Comparison of ENCODE assay signal across 31 cellular contexts in the genomic region with DNA sequence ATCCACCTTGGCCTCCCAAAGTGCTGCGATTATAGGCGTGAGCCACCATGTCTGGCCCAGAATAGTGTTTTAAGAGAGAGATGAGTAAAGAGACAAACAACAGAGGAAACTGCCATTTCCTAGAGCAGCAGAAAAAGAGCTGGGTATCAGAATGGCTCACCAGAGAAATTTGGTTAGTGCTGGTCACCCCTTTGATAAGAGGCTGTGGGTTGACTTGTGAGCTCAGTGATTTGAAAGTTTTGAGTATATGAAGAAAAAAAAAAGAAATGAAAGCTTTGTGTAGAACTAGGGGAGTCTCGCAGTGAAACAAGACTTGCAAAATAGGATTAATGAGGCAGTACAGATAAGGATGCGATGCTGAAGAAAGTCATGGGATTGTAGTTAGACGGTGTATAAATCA. TPM values are rescaled to one million over a fixed set of nuclear protein-coding genes. Genes with fewer than 3 reads are reported as not detected.
"Had no signal": no experiment of that assay in that cellular context is flagged by ENCODE, and none has a peak within 500 bp of the region (broad histone marks: within the 10 kb centered on the region; RNA-seq: fewer than 3 reads in every experiment).

No MANE protein-coding gene starts in this region.

- H3K9me3 Mint-ChIP-seq: nephron; neural progenitor cell; stimulated activated memory B cell treated with anti-CD40 and anti-IgM and Interleukin-4, amounts not matched to agents 10 μg/mL and 1 μg/mL and 100 μg/mL, for 72 hours had no signal

- ATAC-seq: left cardiac atrium; left lobe of liver; lower lobe of right lung; naive thymus-derived CD8-positive, alpha-beta T cell; psoas muscle; right lobe of liver; stimulated activated memory B cell treated with anti-CD40 and anti-IgM and Interleukin-4, amounts not matched to agents 10 μg/mL and 1 μg/mL and 100 μg/mL, for 72 hours; stimulated activated naive CD8-positive, alpha-beta T cell treated with anti-CD3 and anti-CD28 coated beads, Interleukin-15, Interleukin-2, amounts not matched to agents 100 U/mL and 50 U/mL, for 24 hours had no signal

- H3K4me3 ChIP-seq: lower lobe of right lung, neural progenitor cell, psoas muscle, right lobe of liver, smooth muscle cell, stomach, testis, thyroid gland, transverse colon, upper lobe of left lung, vagina had no signal

- H3K27me3 ChIP-seq: neural progenitor cell, neutrophil, right lobe of liver, stomach, testis, thyroid gland, transverse colon, upper lobe of left lung, vagina had no signal

- DNase-seq: hippocampal formation; kidney glomerular epithelial cell; left cardiac atrium; lower lobe of right lung; mammary epithelial cell; mesenchymal stem cell; naive thymus-derived CD8-positive, alpha-beta T cell; occipital lobe; psoas muscle; right lobe of liver; stimulated activated CD4-positive, alpha-beta T cell treated with anti-CD3 and anti-CD28 coated beads, Interleukin-1b, Interleukin-23, amount 100 ng/mL, for 48 hours; stimulated activated CD4-positive, alpha-beta T cell treated with anti-CD3 and anti-CD28 coated beads, Interleukin-2, amount 100 ng/mL, for 48 hours; stimulated activated CD4-positive, alpha-beta T cell treated with anti-CD3 and anti-CD28 coated beads, Interleukin-4, amount 100 ng/mL, for 4 hours; stimulated activated CD8-positive, alpha-beta memory T cell treated with anti-CD3 and anti-CD28 coated beads, Interleukin-4, amount 100 ng/mL, for 48 hours; stimulated activated naive CD8-positive, alpha-beta T cell treated with anti-CD3 and anti-CD28 coated beads, Interleukin-15, Interleukin-2, amounts not matched to agents 100 U/mL and 50 U/mL, for 24 hours; stomach; testis; thyroid gland; transverse colon; upper lobe of left lung had no signal

- H3K36me3 ChIP-seq: lower lobe of right lung, neural progenitor cell, neutrophil, right lobe of liver, stomach, thyroid gland, transverse colon, upper lobe of left lung, vagina had no signal

- H3K27ac ChIP-seq: lower lobe of right lung, neural progenitor cell, neutrophil, parathyroid adenoma, psoas muscle, right lobe of liver, stomach, testis, thyroid gland, transverse colon, upper lobe of left lung, vagina had no signal

- H3K27ac Mint-ChIP-seq: naive thymus-derived CD8-positive, alpha-beta T cell; nephron; neural progenitor cell; stimulated activated memory B cell treated with anti-CD40 and anti-IgM and Interleukin-4, amounts not matched to agents 10 μg/mL and 1 μg/mL and 100 μg/mL, for 72 hours had no signal

- H3K27me3 Mint-ChIP-seq: stimulated activated memory B cell treated with anti-CD40 and anti-IgM and Interleukin-4, amounts not matched to agents 10 μg/mL and 1 μg/mL and 100 μg/mL, for 72 hours had no signal

- H3K4me3 Mint-ChIP-seq: naive thymus-derived CD8-positive, alpha-beta T cell; nephron; neural progenitor cell; stimulated activated memory B cell treated with anti-CD40 and anti-IgM and Interleukin-4, amounts not matched to agents 10 μg/mL and 1 μg/mL and 100 μg/mL, for 72 hours had no signal

- H3K36me3 Mint-ChIP-seq: naive thymus-derived CD8-positive, alpha-beta T cell; neural progenitor cell; stimulated activated memory B cell treated with anti-CD40 and anti-IgM and Interleukin-4, amounts not matched to agents 10 μg/mL and 1 μg/mL and 100 μg/mL, for 72 hours had no signal

- H3K4me1 ChIP-seq: lower lobe of right lung had no signal

- H3K9me3 ChIP-seq: lower lobe of right lung, neutrophil, psoas muscle, right lobe of liver, stomach, testis, thyroid gland, transverse colon, upper lobe of left lung, vagina had no signal

RNA-seq across cellular contexts. Expression of a gene that starts 59.3 kb away (rescaled TPM):
- total RNA-seq: left cardiac atrium; naive thymus-derived CD8-positive, alpha-beta T cell; osteocyte; posterior vena cava; psoas muscle; skeletal muscle tissue had no signal
- polyA plus RNA-seq: naive thymus-derived CD8-positive, alpha-beta T cell; psoas muscle; smooth muscle cell had no signal
